In the genomic region with DNA sequence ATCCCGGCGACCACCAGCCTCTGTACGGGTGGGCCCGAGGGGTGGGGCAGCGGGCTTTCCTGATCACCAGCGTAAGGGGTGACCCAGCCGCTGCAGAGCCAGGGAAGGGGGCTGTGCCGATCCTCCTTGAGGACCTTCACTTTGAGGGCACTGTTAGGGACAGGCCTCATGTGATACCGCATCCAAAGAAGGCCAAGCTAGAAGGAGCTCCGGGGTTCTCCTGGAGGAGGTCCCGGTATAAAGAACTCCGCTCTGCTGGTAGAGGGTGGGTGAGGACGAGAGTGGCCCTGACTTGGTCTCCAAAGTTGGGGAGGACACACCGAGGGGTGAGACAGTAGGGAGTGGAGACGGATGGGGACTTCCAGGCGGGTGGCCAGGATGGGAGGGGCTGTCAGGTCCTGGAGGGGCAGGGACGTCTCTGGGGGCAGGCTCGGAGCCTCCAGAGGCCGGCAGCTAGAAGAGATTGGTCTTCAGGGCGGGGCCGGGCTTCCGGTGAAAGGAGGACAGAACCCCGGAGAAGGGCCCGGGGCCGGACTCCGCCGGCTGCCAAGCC, we compare ENCODE assay signal across 7 cellular contexts. TPM values are rescaled to one million over a fixed set of nuclear protein-coding genes. Genes with fewer than 3 reads are reported as not detected.
DNase-seq lines count a peak whose midpoint lies in the region; ATAC-seq and TF ChIP-seq lines count a peak whose summit lies in the region.

No MANE protein-coding gene starts in this region.

- H3K4me1 Mint-ChIP-seq in central memory CD8-positive, alpha-beta T cell = peaks cover 19% of the 10 kb centered on the region

- no peak overlapping the region for H2BK12ac ChIP-seq in mesenchymal stem cell (ENCODE audit: low read length in 2 of 2)

- H2AFZ ChIP-seq in mesenchymal stem cell (ENCODE audit: low read depth, low read length) = no peak overlapping the region

- TF ChIP-seq CTCF in uterus (IDR thresholded peaks at IDR 0.05) = no peak

- no peak overlapping the region for H3K4me3 ChIP-seq in mesenchymal stem cell (ENCODE audit: insufficient read depth in 1 of 2, low read depth in 1 of 2, low read length in 2 of 2)
- H3K4me3 ChIP-seq in uterus = peak overlapping the region in 1 of 2 donors; percentile 33

- H3K9ac ChIP-seq in mesenchymal stem cell (ENCODE audit: low read length) = peak overlapping the region; percentile 42

- no peak overlapping the region for H4K91ac ChIP-seq in mesenchymal stem cell (ENCODE audit: low read length)

- H3K9me3 ChIP-seq in mesenchymal stem cell (ENCODE audit: control insufficient read depth, low read length) = no peaks in the 10 kb centered on the region
- H3K9me3 ChIP-seq in uterus = no peaks in the 10 kb centered on the region

- TF ChIP-seq POLR2A in GM10847 (IDR thresholded peaks at IDR 0.05; ENCODE audit: extremely low read depth, insufficient read length) (peak; percentile 16), uterus (IDR thresholded peaks at IDR 0.05) (no peak)

- no peaks in the 10 kb centered on the region for H3K9me3 Mint-ChIP-seq in central memory CD8-positive, alpha-beta T cell

- no peak overlapping the region for H3K4ac ChIP-seq in mesenchymal stem cell (ENCODE audit: low read depth in 1 of 2, low read length in 2 of 2)

- peak overlapping the region; percentile 19 for H4K8ac ChIP-seq in mesenchymal stem cell (ENCODE audit: low read length)

- H3K27me3 ChIP-seq in mesenchymal stem cell (ENCODE audit: control insufficient read depth in 1 of 2, insufficient read depth in 1 of 2, low read length in 2 of 2) = peaks cover 34 to 45% of the 10 kb centered on the region in 2 experiments
- H3K27me3 ChIP-seq in uterus = peaks cover 22 to 32% of the 10 kb centered on the region in 2 donors

- H3K79me1 ChIP-seq in mesenchymal stem cell (replicated peaks; ENCODE audit: low read length, poor library complexity, severe bottlenecking) = peaks cover 6% of the 10 kb centered on the region

- no peak overlapping the region for H3K27ac Mint-ChIP-seq in central memory CD8-positive, alpha-beta T cell (ENCODE audit: low read depth)

- H3K27me3 Mint-ChIP-seq in central memory CD8-positive, alpha-beta T cell = peaks cover 48% of the 10 kb centered on the region

- H2BK5ac ChIP-seq in mesenchymal stem cell (ENCODE audit: low read depth, low read length, poor library complexity, severe bottlenecking) = no peak overlapping the region

- peak overlapping the region; percentile 31 for H2BK15ac ChIP-seq in mesenchymal stem cell (ENCODE audit: low read depth, poor library complexity, severe bottlenecking)

- H3K14ac ChIP-seq in mesenchymal stem cell (ENCODE audit: low read length in 2 of 2) = no peak overlapping the region

- H3K23ac ChIP-seq in mesenchymal stem cell (ENCODE audit: low read length in 2 of 2) = no peak overlapping the region

- DNase-seq in NCI-H226 (peak; percentile 72), mesenchymal stem cell (peak; percentile 41), uterus (peak; percentile 61 to 71), NCI-H1436 treated with DMSO at 0.1 percent for 48 hours (lab: John Stamatoyannopoulos, UW) (no peak)
- DNase-seq in central memory CD8-positive, alpha-beta T cell (ENCODE audit: low spot score in 2 of 2) = no peak

- no peak overlapping the region for H3K27ac ChIP-seq in mesenchymal stem cell (ENCODE audit: low read length, poor library complexity, severe bottlenecking)
- H3K27ac ChIP-seq in uterus = peak overlapping the region in 1 of 2 donors; percentile 5

- no peak overlapping the region for H2AK5ac ChIP-seq in mesenchymal stem cell (ENCODE audit: low read length, severe bottlenecking)

- WGBS in mesenchymal stem cell = 6% methylated on average over 27 of the region's 27 CpGs

- peaks cover 11% of the 10 kb centered on the region for H3K36me3 Mint-ChIP-seq in central memory CD8-positive, alpha-beta T cell (ENCODE audit: insufficient read depth)

- H3K4me1 ChIP-seq in mesenchymal stem cell (ENCODE audit: control insufficient read depth, insufficient read depth, low read depth, low read length) (peaks cover 39% of the 10 kb centered on the region), uterus (peaks cover 0 to 22% of the 10 kb centered on the region in 2 donors)

- peak; percentile 16 for ATAC-seq in central memory CD8-positive, alpha-beta T cell (replicated peaks; ENCODE audit: extremely low read depth, poor library complexity, severe bottlenecking)
- ATAC-seq in HG02970 (IDR thresholded peaks at IDR 0.05; ENCODE audit: low FRiP score, unreplicated experiment) = no peak

- H3K18ac ChIP-seq in mesenchymal stem cell (ENCODE audit: low read depth in 1 of 2, low read length in 2 of 2) = peak overlapping the region in 1 of 2 experiments; percentile 59

- H3K4me3 Mint-ChIP-seq in central memory CD8-positive, alpha-beta T cell = peak overlapping the region; percentile 52

- no peak overlapping the region for H2BK120ac ChIP-seq in mesenchymal stem cell (ENCODE audit: low read depth, low read length)

- H3K36me3 ChIP-seq in mesenchymal stem cell (ENCODE audit: control insufficient read depth in 1 of 2, insufficient read depth in 2 of 2, low read depth in 1 of 2, low read length in 2 of 2) = peaks cover 40 to 43% of the 10 kb centered on the region in 2 experiments
- no peaks in the 10 kb centered on the region for H3K36me3 ChIP-seq in uterus

- peak overlapping the region; percentile 33 for H3K4me2 ChIP-seq in mesenchymal stem cell (ENCODE audit: low read length, poor library complexity, severe bottlenecking)

- intact Hi-C loops in uterus (cut with DNase I; ENCODE audit: low total_unique reads) = no loop called here

RNA-seq across cellular contexts. Expression of gene PHOX2A, which starts 4.6 kb away (rescaled TPM):
- not detected for polyA plus RNA-seq in mesenchymal stem cell (2013, experiment 1 of 2)
- polyA plus RNA-seq in mesenchymal stem cell (2013, experiment 2 of 2) = not detected
- not detected for total RNA-seq in uterus

RNA-seq across cellular contexts. Expression of gene INPPL1, which starts 14.8 kb away (rescaled TPM):
- polyA plus RNA-seq in mesenchymal stem cell (2013, experiment 1 of 2) = 111 TPM
- 103 TPM for polyA plus RNA-seq in mesenchymal stem cell (2013, experiment 2 of 2)
- total RNA-seq in uterus = 100 to 1,000 TPM in 1 of 4 donors, 10 to 100 TPM in 3; 47.1 to 200 (median 50.8) TPM

RNA-seq across cellular contexts. Expression of gene FOLR2, which starts 22.8 kb away (rescaled TPM):
- polyA plus RNA-seq in mesenchymal stem cell (2013, experiment 1 of 2) = not detected
- polyA plus RNA-seq in mesenchymal stem cell (2013, experiment 2 of 2) = not detected
- total RNA-seq in uterus = 10 to 100 TPM in 2 of 4 donors, 1 to 10 TPM in 1, under 1 TPM in 1; 0.51 to 52.1 (median 19.9) TPM

RNA-seq across cellular contexts. Expression of gene FOLR1, which starts 47.4 kb away (rescaled TPM):
- polyA plus RNA-seq in mesenchymal stem cell (2013, experiment 1 of 2) = not detected
- not detected for polyA plus RNA-seq in mesenchymal stem cell (2013, experiment 2 of 2)
- total RNA-seq in uterus = 10 to 100 TPM in 1 of 4 donors, 1 to 10 TPM in 1, not detected in 2; 1.8 to 22.0 TPM

Comparison
In these comparisons a context has a peak if more than half of its experiments do, and no peak if none do; other contexts are left out.
1. DNase-seq: peak in NCI-H226 (single experiment), mesenchymal stem cell (single experiment) and uterus (2 of 2); none in central memory CD8-positive, alpha-beta T cell (0 of 2) and NCI-H1436 treated with DMSO at 0.1 percent for 48 hours (single experiment).